ENCODE assay signal across 14 cellular contexts in genomic region chr12:79615596-79616560, GRCh38.
DNase-seq lines count a peak whose midpoint lies in the region; ATAC-seq and TF ChIP-seq lines count a peak whose summit lies in the region.
"Had no signal": no experiment of that assay in that cellular context is flagged by ENCODE, and none has a peak within 500 bp of the region (broad histone marks: within the 10 kb centered on the region; RNA-seq: fewer than 3 reads in every experiment).

No MANE protein-coding gene starts in this region.

- no peaks in the 10 kb centered on the region for H3K9me3 ChIP-seq in PC-3 (ENCODE audit: low read length)
- no peaks in the 10 kb centered on the region for H3K9me3 ChIP-seq in PC-9 (ENCODE audit: insufficient read depth, low read depth)
- H3K9me3 ChIP-seq: gastrocnemius medialis had no signal

- intact Hi-C loops in PC-3 (cut with micrococcal nuclease), result no loop called here
- intact Hi-C loops in PC-9 (cut with micrococcal nuclease; ENCODE audit: unreplicated experiment), result no loop called here

- DNase-seq in PC-3 (peak; percentile 55), anterior cingulate cortex (lab: John Stamatoyannopoulos, UW) (no peak), NCI-H1417 treated with DMSO at 0.1 percent for 48 hours (lab: John Stamatoyannopoulos, UW) (no peak), PC-9 (no peak)
- DNase-seq: activated T-cell treated with anti-CD3 and anti-CD28 coated beads, Interleukin-2, amount 50 U/mL, for 1 hour; central memory CD4-positive, alpha-beta T cell; gastrocnemius medialis; HCEC 1CT; midbrain; right cardiac atrium had no signal

- H4K20me1 ChIP-seq in PC-3 (ENCODE audit: low read length) (peaks cover 4% of the 10 kb centered on the region; the same call in 1 of the 2 replicates), PC-9 (ENCODE audit: insufficient read depth) (peaks cover 9% of the 10 kb centered on the region)

- H2AFZ ChIP-seq in PC-3 (ENCODE audit: low read length), result no peak overlapping the region
- H2AFZ ChIP-seq in PC-9, result no peak overlapping the region

- no peaks in the 10 kb centered on the region for H3K27me3 ChIP-seq in PC-3 (ENCODE audit: low read length)
- no peaks in the 10 kb centered on the region for H3K27me3 ChIP-seq in PC-9 (ENCODE audit: insufficient read depth, low read depth)
- H3K27me3 ChIP-seq: gastrocnemius medialis had no signal

- H3K4me1 ChIP-seq in PC-3 (ENCODE audit: insufficient read depth, low read length) (peaks cover 29% of the 10 kb centered on the region), PC-9 (replicated peaks; ENCODE audit: insufficient read depth) (no peaks in the 10 kb centered on the region)
- H3K4me1 ChIP-seq: gastrocnemius medialis had no signal

- POLR2A ChIA-PET in PC-3 (lab: Charles Lee; ENCODE audit: unreplicated experiment), result no interaction called here
- POLR2A ChIA-PET in PC-9 (lab: Charles Lee; ENCODE audit: unreplicated experiment), result interaction anchor here (0.5 kb wide), 1 partner anchor 55 kb away, joined by 11 read pairs; no protein-coding TSS in a partner anchor

- H3K4me2 ChIP-seq in PC-3 (ENCODE audit: low read length) (peak overlapping the region; percentile 52), PC-9 (no peak overlapping the region)

- TF ChIP-seq CTCF in PC-3 (conservative IDR thresholded peaks at IDR 0.05; ENCODE audit: low read depth, low read length), result no peak
- no peak for TF ChIP-seq CTCF in PC-9 (conservative IDR thresholded peaks at IDR 0.05)

- no peak overlapping the region for H3K4me3 ChIP-seq in PC-3 (ENCODE audit: low read length)
- H3K4me3 ChIP-seq in PC-9, result no peak overlapping the region
- H3K4me3 ChIP-seq: gastrocnemius medialis had no signal

- ATAC-seq in GM18499 (IDR thresholded peaks at IDR 0.05; ENCODE audit: insufficient read depth, unreplicated experiment) (peak; percentile 43), GM21390 (IDR thresholded peaks at IDR 0.05; ENCODE audit: unreplicated experiment) (peak; percentile 62), HG03045 (IDR thresholded peaks at IDR 0.05; ENCODE audit: unreplicated experiment) (peak; percentile 71), PC-3 (peak; percentile 77), HG03097 (IDR thresholded peaks at IDR 0.05; ENCODE audit: low FRiP score, unreplicated experiment) (no peak)
- ATAC-seq: gastrocnemius medialis, right cardiac atrium had no signal

- H3K36me3 ChIP-seq in PC-3 (ENCODE audit: low read depth, low read length) (peaks cover 7% of the 10 kb centered on the region; the same call in 1 of the 2 replicates), PC-9 (ENCODE audit: low read depth) (peaks cover 27% of the 10 kb centered on the region)
- H3K36me3 ChIP-seq: gastrocnemius medialis had no signal

- H3K27ac ChIP-seq in PC-3 (ENCODE audit: low read length) (peak overlapping the region; percentile 9; the same call in 1 of the 2 replicates), PC-9 (no peak overlapping the region)
- H3K27ac ChIP-seq: gastrocnemius medialis had no signal

- no TSS peak for BruUV-seq in PC-3 (replicated peaks; lab: Mats Ljungman, UMichigan)
- no TSS peak for BruUV-seq in PC-9 (replicated peaks; lab: Mats Ljungman, UMichigan)

- H3F3A ChIP-seq in PC-3 (ENCODE audit: low read length, unreplicated experiment) (no peaks in the 10 kb centered on the region), PC-9 (ENCODE audit: insufficient read depth, low read depth) (peaks cover 26% of the 10 kb centered on the region; the same call in 1 of the 2 replicates)

- CTCF ChIA-PET in PC-3 (lab: Charles Lee) (interaction anchor here (0.6 kb wide), 1 partner anchor 196 kb away, joined by 9 read pairs; no protein-coding TSS in a partner anchor), PC-9 (lab: Charles Lee) (interaction anchor here (0.6 to 0.7 kb wide), 3 partner anchors 54 to 272 kb away, joined by 4 to 5 read pairs (median 5); no protein-coding TSS in a partner anchor)

- H3K9ac ChIP-seq in PC-3 (ENCODE audit: low read length), result no peak overlapping the region

- H3K9me2 ChIP-seq in PC-3 (replicated peaks; ENCODE audit: low read length), result no peaks in the 10 kb centered on the region
- H3K9me2 ChIP-seq in PC-9 (ENCODE audit: insufficient read depth), result 0 out of 2 replicates have a peak, but pooled peaks cover 5% of the 10 kb centered on the region

- H3K79me2 ChIP-seq in PC-3 (ENCODE audit: low read length), result peaks cover 37% of the 10 kb centered on the region
- peaks cover 82% of the 10 kb centered on the region for H3K79me2 ChIP-seq in PC-9 (ENCODE audit: low read depth)
